In the genomic region with DNA sequence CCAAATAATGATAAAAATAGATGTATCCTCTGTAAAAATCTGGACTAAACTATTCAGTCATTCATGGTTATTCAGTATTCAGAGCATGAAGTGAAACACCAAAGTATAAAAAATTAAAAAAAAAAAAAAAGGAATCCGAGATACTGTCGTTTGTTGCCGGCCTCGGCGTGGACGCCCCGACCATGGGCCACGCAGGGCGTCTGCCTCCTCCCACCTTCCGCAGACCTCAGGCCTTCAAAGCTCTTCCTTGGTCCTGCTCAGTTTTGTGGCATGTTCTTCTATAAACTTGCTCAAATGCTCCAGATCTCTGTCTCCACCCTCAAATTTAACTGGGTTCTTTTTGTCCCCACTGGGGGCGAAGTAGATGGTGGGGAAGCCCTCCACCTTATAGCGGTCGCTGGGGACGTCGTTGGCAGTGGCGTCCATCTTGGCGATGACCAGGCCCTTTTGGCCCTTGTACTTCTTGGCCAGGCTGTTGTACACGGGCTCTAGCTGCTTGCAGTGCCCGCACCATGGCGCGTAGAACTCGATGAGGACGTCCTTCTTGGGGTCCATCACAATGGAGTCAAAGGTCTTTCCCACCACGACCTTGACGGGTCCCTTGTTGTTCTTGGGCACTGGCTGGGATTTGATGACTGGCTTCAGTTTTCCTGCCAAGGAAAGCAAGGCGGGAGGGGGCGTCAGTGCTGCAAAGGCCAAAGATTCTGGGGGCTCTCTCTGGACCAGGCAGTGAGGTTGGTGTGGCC, we compare ENCODE assay signal across 15 cellular contexts. TPM values are rescaled to one million over a fixed set of nuclear protein-coding genes. Genes with fewer than 3 reads are reported as not detected.
DNase-seq lines count a peak whose midpoint lies in the region; ATAC-seq and TF ChIP-seq lines count a peak whose summit lies in the region.
"Had no signal": no experiment of that assay in that cellular context is flagged by ENCODE, and none has a peak within 500 bp of the region (broad histone marks: within the 10 kb centered on the region; RNA-seq: fewer than 3 reads in every experiment).

No MANE protein-coding gene starts in this region.

- no peak overlapping the region for H3K14ac ChIP-seq in neuronal stem cell (ENCODE audit: low read length)

- no peak overlapping the region for H2AK5ac ChIP-seq in neuronal stem cell (ENCODE audit: low read depth, low read length)

- H2BK120ac ChIP-seq in neuronal stem cell (ENCODE audit: low read depth, low read length) = no peak overlapping the region

- H3K79me2 ChIP-seq in GM23338 (replicated peaks; ENCODE audit: insufficient read depth) = 0 out of 2 replicates have a peak, but pooled peaks cover 3% of the 10 kb centered on the region

- no peak overlapping the region for H4K91ac ChIP-seq in neuronal stem cell (ENCODE audit: low read depth, low read length, poor library complexity)

- H3K4me3 Mint-ChIP-seq in activated naive CD4-positive, alpha-beta T cell treated with anti-CD3 and anti-CD28 coated beads, Interleukin-2, amount 50 U/mL, for 24 hours = no peak overlapping the region
- H3K4me3 Mint-ChIP-seq in GM23338 = no peak overlapping the region
- H3K4me3 Mint-ChIP-seq in activated T-helper 17 cell treated with anti-CD3 and anti-CD28 coated beads, Interleukin-2, amount 50 U/mL, for 72 hours = no peak overlapping the region

- no peak overlapping the region for H2BK15ac ChIP-seq in neuronal stem cell (ENCODE audit: low read length)

- H2AFZ ChIP-seq in GM23338 (no peak overlapping the region), neuronal stem cell (ENCODE audit: low read length) (no peak overlapping the region)

- peak overlapping the region; percentile 53 for H3K27ac Mint-ChIP-seq in activated naive CD4-positive, alpha-beta T cell treated with anti-CD3 and anti-CD28 coated beads, Interleukin-2, amount 50 U/mL, for 24 hours
- peak overlapping the region; percentile 12; the same call in 1 of the 2 replicates for H3K27ac Mint-ChIP-seq in GM23338
- peak overlapping the region; percentile 25 for H3K27ac Mint-ChIP-seq in activated T-helper 17 cell treated with anti-CD3 and anti-CD28 coated beads, Interleukin-2, amount 50 U/mL, for 72 hours

- DNase-seq in activated naive CD4-positive, alpha-beta T cell (lab: John Stamatoyannopoulos, UW) = no peak
- DNase-seq in GM23338 (ENCODE audit: low spot score) = no peak
- DNase-seq in neuronal stem cell (ENCODE audit: low spot score) = no peak
- no peak for DNase-seq in AG08395 (ENCODE audit: low spot score)
- no peak for DNase-seq in NCI-H1048 (lab: John Stamatoyannopoulos, UW)
- no peak for DNase-seq in germinal center (ENCODE audit: low spot score)
- DNase-seq: HCEC 1CT; NCI-H1417; NCI-H187 treated with DMSO at 0.1 percent for 48 hours; NCI-H446; NK-92 treated with Interleukin-12 subunit alpha and Interleukin-12 subunit beta, amount 100 ng/mL, for 24 hours had no signal

- H3K4me2 ChIP-seq in GM23338 (no peak overlapping the region), neuronal stem cell (ENCODE audit: insufficient read depth, low read length, poor library complexity, severe bottlenecking) (no peak overlapping the region)

- H3K27me3 Mint-ChIP-seq in activated naive CD4-positive, alpha-beta T cell treated with anti-CD3 and anti-CD28 coated beads, Interleukin-2, amount 50 U/mL, for 24 hours = no peaks in the 10 kb centered on the region
- H3K27me3 Mint-ChIP-seq in GM23338 (ENCODE audit: insufficient read depth, low read depth, poor library complexity) = peaks cover 10% of the 10 kb centered on the region
- no peaks in the 10 kb centered on the region for H3K27me3 Mint-ChIP-seq in activated T-helper 17 cell treated with anti-CD3 and anti-CD28 coated beads, Interleukin-2, amount 50 U/mL, for 72 hours

- H3K27ac ChIP-seq in GM23338 (ENCODE audit: low read depth) = no peak overlapping the region
- no peak overlapping the region for H3K27ac ChIP-seq in neuronal stem cell (replicated peaks; ENCODE audit: low read length)
- H3K27ac ChIP-seq: SK-N-MC had no signal

- H3K9ac ChIP-seq in neuronal stem cell (ENCODE audit: low read depth, low read length, poor library complexity) = no peak overlapping the region

- no peaks in the 10 kb centered on the region for H3K9me2 ChIP-seq in GM23338 (ENCODE audit: insufficient read depth)

- no peaks in the 10 kb centered on the region for H3K9me3 Mint-ChIP-seq in activated naive CD4-positive, alpha-beta T cell treated with anti-CD3 and anti-CD28 coated beads, Interleukin-2, amount 50 U/mL, for 24 hours
- no peaks in the 10 kb centered on the region; the same call in 2 of the 3 replicates for H3K9me3 Mint-ChIP-seq in GM23338
- no peaks in the 10 kb centered on the region for H3K9me3 Mint-ChIP-seq in activated T-helper 17 cell treated with anti-CD3 and anti-CD28 coated beads, Interleukin-2, amount 50 U/mL, for 72 hours

- H3F3A ChIP-seq in GM23338 (replicated peaks; ENCODE audit: low read depth) = peaks cover 17% of the 10 kb centered on the region; the same call in 1 of the 2 replicates

- no peak overlapping the region for H4K8ac ChIP-seq in neuronal stem cell (ENCODE audit: low read depth, low read length)

- H3K9me3 ChIP-seq in neuronal stem cell (replicated peaks in 1 of 2; ENCODE audit: control insufficient read depth in 2 of 2, insufficient read depth in 1 of 2, low read depth in 1 of 2, low read length in 2 of 2) = no peaks in the 10 kb centered on the region

- H3K4ac ChIP-seq in neuronal stem cell (ENCODE audit: low read length) = no peak overlapping the region

- H3K79me1 ChIP-seq in neuronal stem cell (ENCODE audit: low read depth, low read length) = peaks cover 9% of the 10 kb centered on the region

- H3K4me1 Mint-ChIP-seq in activated naive CD4-positive, alpha-beta T cell treated with anti-CD3 and anti-CD28 coated beads, Interleukin-2, amount 50 U/mL, for 24 hours = peaks cover 3% of the 10 kb centered on the region
- H3K4me1 Mint-ChIP-seq in GM23338 = peaks cover 2% of the 10 kb centered on the region; the same call in 2 of the 3 replicates
- no peaks in the 10 kb centered on the region for H3K4me1 Mint-ChIP-seq in activated T-helper 17 cell treated with anti-CD3 and anti-CD28 coated beads, Interleukin-2, amount 50 U/mL, for 72 hours

- no peak for TF ChIP-seq CTCF in GM23338 (conservative IDR thresholded peaks at IDR 0.05; ENCODE audit: low read depth in 2 of 2)

- WGBS in neuronal stem cell (ENCODE audit: extremely low coverage in 2 of 2, insufficient read length in 2 of 2, insufficient replicate concordance in 1 of 2), 2 donors = no CpG with 5 or more reads among the region's 27 CpGs

- peaks cover 9% of the 10 kb centered on the region; the same call in 1 of the 2 replicates for H4K20me1 ChIP-seq in GM23338 (replicated peaks; ENCODE audit: insufficient read depth)

- H2BK5ac ChIP-seq in neuronal stem cell (ENCODE audit: low read length) = no peak overlapping the region

- H3K27me3 ChIP-seq in GM23338 (ENCODE audit: insufficient read depth) (no peaks in the 10 kb centered on the region), neuronal stem cell (ENCODE audit: control insufficient read depth in 3 of 3, insufficient read depth in 3 of 3, low read depth in 1 of 3, low read length in 3 of 3) (no peaks in the 10 kb centered on the region)

- H3K4me3 ChIP-seq in GM23338 = no peak overlapping the region
- no peak overlapping the region for H3K4me3 ChIP-seq in neuronal stem cell (ENCODE audit: low read length in 2 of 2)
- H3K4me3 ChIP-seq: SK-N-MC had no signal

- peaks cover 6% of the 10 kb centered on the region for H3K36me3 Mint-ChIP-seq in activated naive CD4-positive, alpha-beta T cell treated with anti-CD3 and anti-CD28 coated beads, Interleukin-2, amount 50 U/mL, for 24 hours
- peaks cover 70% of the 10 kb centered on the region for H3K36me3 Mint-ChIP-seq in GM23338 (ENCODE audit: low read depth)
- H3K36me3 Mint-ChIP-seq in activated T-helper 17 cell treated with anti-CD3 and anti-CD28 coated beads, Interleukin-2, amount 50 U/mL, for 72 hours (ENCODE audit: low read depth) = peaks cover 67% of the 10 kb centered on the region

- ATAC-seq in GM23338 = no peak
- no peak for ATAC-seq in activated T-helper 17 cell treated with anti-CD3 and anti-CD28 coated beads, Interleukin-2, amount 50 U/mL, for 72 hours (replicated peaks)
- ATAC-seq: Right ventricle myocardium inferior had no signal

- no peaks in the 10 kb centered on the region for H3K4me1 ChIP-seq in GM23338 (ENCODE audit: insufficient read depth)
- H3K4me1 ChIP-seq in neuronal stem cell (ENCODE audit: control insufficient read depth in 2 of 2, insufficient read depth in 1 of 2, low read depth in 1 of 2, low read length in 2 of 2) = no peaks in the 10 kb centered on the region

- no peak overlapping the region for H3K18ac ChIP-seq in neuronal stem cell (ENCODE audit: low read length)

- H3K36me3 ChIP-seq in GM23338 (ENCODE audit: insufficient read depth) = peaks cover 39% of the 10 kb centered on the region
- H3K36me3 ChIP-seq in neuronal stem cell (replicated peaks in 1 of 2; ENCODE audit: control insufficient read depth in 2 of 2, insufficient read depth in 2 of 2, low read length in 2 of 2) = peaks cover 59 to 70% of the 10 kb centered on the region in 2 donors

- peak overlapping the region; percentile 25 for H3K23ac ChIP-seq in neuronal stem cell (ENCODE audit: low read depth, low read length, poor library complexity)

- no peak overlapping the region for H2BK12ac ChIP-seq in neuronal stem cell (ENCODE audit: low read length)

TF ChIP-seq in GM23338, 12 proteins besides CTCF, POLR2A, EP300 and RAD21 (continues in another document):
- no peak for TF ChIP-seq POLR2AphosphoS5 (IDR thresholded peaks at IDR 0.05; ENCODE audit: low read depth)
- no peak for TF ChIP-seq JUNB (IDR thresholded peaks at IDR 0.05; ENCODE audit: unreplicated experiment)
- TF ChIP-seq NANOG (IDR thresholded peaks at IDR 0.05; ENCODE audit: borderline replicate concordance) = no peak
- TF ChIP-seq ZNF331 (CRISPR knock-in tag; IDR thresholded peaks at IDR 0.05; ENCODE audit: low read depth) = no peak
- TF ChIP-seq STAT1 (IDR thresholded peaks at IDR 0.05; ENCODE audit: unreplicated experiment) = no peak

RNA-seq across cellular contexts. Expression of a gene that starts 24.6 kb away (rescaled TPM):
- 326 and 332 TPM in 2 replicates for total RNA-seq in GM23338 (2014; rRNA removed; shearing (Covaris generic))
- 194 and 196 TPM in 2 replicates for polyA plus RNA-seq in GM23338 (2016; fragmentation: Nextera tagmentation; extraction: Ambion mirVana)
- 10 to 100 TPM; 54.2 to 95.7 TPM for total RNA-seq in activated T-helper 17 cell treated with anti-CD3 and anti-CD28 coated beads, Interleukin-2, amount 50 U/mL, for 72 hours
- polyA plus RNA-seq in neuronal stem cell (2013, experiment 1 of 2) = 93.1 TPM
- polyA plus RNA-seq in neuronal stem cell (2013, experiment 2 of 2) = 94.2 TPM
